In the genomic region with DNA sequence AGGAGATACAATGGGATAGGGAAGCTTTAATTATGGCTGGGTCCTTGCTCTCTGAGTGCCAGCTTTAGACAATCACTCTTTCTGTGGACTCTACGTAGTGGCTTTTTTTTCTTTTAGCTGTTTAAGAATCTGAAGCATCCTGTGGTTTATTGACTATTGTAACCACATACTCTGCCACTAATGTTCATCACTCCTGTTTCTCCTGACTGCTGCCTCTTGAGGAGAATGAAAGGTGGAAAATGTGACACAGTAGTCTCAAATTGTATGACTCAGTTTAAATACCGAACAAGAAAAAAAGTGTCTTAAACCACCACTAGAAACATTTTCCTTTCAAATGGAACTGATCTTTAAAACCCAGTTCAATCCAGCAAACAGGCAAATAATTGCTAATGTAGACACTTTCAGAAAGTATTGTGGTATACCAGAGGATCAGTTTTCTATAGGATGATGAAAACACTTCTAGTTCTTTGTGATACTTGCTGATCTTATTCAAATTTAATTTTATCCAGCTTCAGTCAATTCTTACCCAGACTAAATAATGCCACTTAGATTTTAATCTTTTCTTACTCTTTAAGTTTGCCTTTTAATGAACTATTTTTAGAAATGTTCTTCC, we compare ENCODE assay signal across 10 cellular contexts.
DNase-seq lines count a peak whose midpoint lies in the region; ATAC-seq and TF ChIP-seq lines count a peak whose summit lies in the region.
"Had no signal": no experiment of that assay in that cellular context is flagged by ENCODE, and none has a peak within 500 bp of the region (broad histone marks: within the 10 kb centered on the region; RNA-seq: fewer than 3 reads in every experiment).

No MANE protein-coding gene starts in this region.

- peaks cover 2% of the 10 kb centered on the region for H3K36me3 Mint-ChIP-seq in activated naive CD8-positive, alpha-beta T cell treated with anti-CD3 and anti-CD28 coated beads, Interleukin-2, amount 10 ng/mL, durations not matched to agents 7 days and 5 days

- no peaks in the 10 kb centered on the region for H3K9me3 Mint-ChIP-seq in activated naive CD8-positive, alpha-beta T cell treated with anti-CD3 and anti-CD28 coated beads, Interleukin-2, amount 10 ng/mL, durations not matched to agents 7 days and 5 days

- DNase-seq in BJ (ENCODE audit: low read depth), result peak; percentile 61
- peak; percentile 95 for DNase-seq in HT1080 (ENCODE audit: low read depth)
- DNase-seq in activated naive CD8-positive, alpha-beta T cell treated with anti-CD3 and anti-CD28 coated beads, Interleukin-2, amount 10 ng/mL, durations not matched to agents 7 days and 5 days, result no peak
- peak; percentile 83 for DNase-seq in kidney glomerular epithelial cell (lab: John Stamatoyannopoulos, UW)
- no peak for DNase-seq in effector CD8-positive, alpha-beta T cell (lab: John Stamatoyannopoulos, UW)
- DNase-seq in NCI-H345 (lab: John Stamatoyannopoulos, UW), result no peak
- no peak for DNase-seq in NCI-H69 (lab: John Stamatoyannopoulos, UW)
- DNase-seq: activated CD4-positive, alpha-beta T cell treated with anti-CD3 and anti-CD28 coated beads, Interleukin-2, amount 50 U/mL, for 48 hours; mucosa of descending colon had no signal

- CTCF ChIA-PET in BJ (lab: Yijun Ruan, JAX), result interaction anchor here (0.8 to 2.5 kb wide), 3 partner anchors 75 to 233 kb away, joined by 3 to 9 read pairs (median 3); no protein-coding TSS in a partner anchor

- no peak overlapping the region for H3K4me3 Mint-ChIP-seq in activated naive CD8-positive, alpha-beta T cell treated with anti-CD3 and anti-CD28 coated beads, Interleukin-2, amount 10 ng/mL, durations not matched to agents 7 days and 5 days

- H3K36me3 ChIP-seq in BJ (ENCODE audit: control insufficient read depth, insufficient read depth, low read length), result no peaks in the 10 kb centered on the region

- H3K4me1 Mint-ChIP-seq in activated naive CD8-positive, alpha-beta T cell treated with anti-CD3 and anti-CD28 coated beads, Interleukin-2, amount 10 ng/mL, durations not matched to agents 7 days and 5 days, result peaks cover 6% of the 10 kb centered on the region

- H3K27me3 Mint-ChIP-seq in activated naive CD8-positive, alpha-beta T cell treated with anti-CD3 and anti-CD28 coated beads, Interleukin-2, amount 10 ng/mL, durations not matched to agents 7 days and 5 days, result no peaks in the 10 kb centered on the region

- TF ChIP-seq CTCF in BJ (IDR thresholded peaks at IDR 0.05; ENCODE audit: insufficient read depth, low read depth, low read length), result no peak

- no peaks in the 10 kb centered on the region for H3K27me3 ChIP-seq in BJ (ENCODE audit: control insufficient read depth, insufficient read depth, low read length)

- no peak overlapping the region for H3K4me3 ChIP-seq in BJ (ENCODE audit: low read depth, low read length)
- H3K4me3 ChIP-seq: mucosa of descending colon had no signal

- H3K27ac Mint-ChIP-seq in activated naive CD8-positive, alpha-beta T cell treated with anti-CD3 and anti-CD28 coated beads, Interleukin-2, amount 10 ng/mL, durations not matched to agents 7 days and 5 days, result no peak overlapping the region

- POLR2A ChIA-PET in BJ (lab: Charles Lee), result no interaction called here
- POLR2A ChIA-PET in activated naive CD8-positive, alpha-beta T cell treated with anti-CD3 and anti-CD28 coated beads, Interleukin-2, amount 10 ng/mL, durations not matched to agents 7 days and 5 days (lab: Charles Lee), result interaction anchor here (0.5 kb wide), 1 partner anchor 322 kb away, joined by 3 read pairs; no protein-coding TSS in a partner anchor

- peak; percentile 33 for ATAC-seq in activated naive CD8-positive, alpha-beta T cell treated with anti-CD3 and anti-CD28 coated beads, Interleukin-2, amount 10 ng/mL, durations not matched to agents 7 days and 5 days (ENCODE audit: low read depth)
- no peak for ATAC-seq in HG02759 (IDR thresholded peaks at IDR 0.05; ENCODE audit: unreplicated experiment)
- ATAC-seq: mucosa of descending colon had no signal

Comparison
In these comparisons a context has a peak if more than half of its experiments do, and no peak if none do; other contexts are left out.
1. DNase-seq: peak in BJ (single experiment), HT1080 (single experiment) and kidney glomerular epithelial cell (single experiment); none in activated naive CD8-positive, alpha-beta T cell treated with anti-CD3 and anti-CD28 coated beads, Interleukin-2, amount 10 ng/mL, durations not matched to agents 7 days and 5 days (single experiment), effector CD8-positive, alpha-beta T cell (single experiment), NCI-H345 (single experiment) and NCI-H69 (single experiment).